ENCODE assay signal across 9 cellular contexts in genomic region chr9:105051897-105052296, GRCh38.
"Had no signal": no experiment of that assay in that cellular context is flagged by ENCODE, and none has a peak within 500 bp of the region (broad histone marks: within the 10 kb centered on the region; RNA-seq: fewer than 3 reads in every experiment).

No MANE protein-coding gene starts in this region.

- DNase-seq: activated effector memory CD4-positive, alpha-beta T cell treated with anti-CD3 and anti-CD28 coated beads, Interleukin-2, amount 50 U/mL, for 16 hours; caudate nucleus; effector memory CD4-positive, alpha-beta T cell; gastrocnemius medialis; posterior cingulate gyrus; stimulated activated CD4-positive, alpha-beta T cell treated with anti-CD3 and anti-CD28 coated beads, Interleukin-4, amount 100 ng/mL, for 4 hours; stomach had no signal

- H3K36me3 ChIP-seq: gastrocnemius medialis, stomach had no signal

- H3K9me3 ChIP-seq: gastrocnemius medialis, stomach had no signal

- H3K27me3 ChIP-seq: gastrocnemius medialis, stomach had no signal

- H3K4me3 ChIP-seq: coronary artery, gastrocnemius medialis, skin epidermis, stomach had no signal

- H3K27ac ChIP-seq: coronary artery, gastrocnemius medialis had no signal
